Comparison of ENCODE assay signal across 2 cellular contexts in the genomic region with DNA sequence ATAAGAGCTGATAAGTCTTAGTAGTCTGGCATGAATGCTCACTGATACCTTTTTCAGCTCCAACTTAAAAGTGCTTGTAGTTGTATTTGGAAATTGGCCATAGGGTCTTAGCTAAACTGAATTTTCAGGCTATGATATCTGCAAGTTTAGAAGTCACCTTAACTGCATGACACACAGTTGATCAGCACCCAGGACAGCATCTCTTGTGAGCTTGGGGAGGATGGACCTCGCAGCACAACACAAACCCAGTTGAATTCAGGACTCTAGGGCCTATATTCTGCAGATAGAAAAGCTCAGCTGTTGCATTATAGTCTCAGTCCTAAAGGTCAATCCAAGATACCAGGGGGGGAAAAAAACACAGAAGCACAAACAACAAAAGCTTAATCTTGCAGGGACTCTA.
TF ChIP-seq lines count a peak whose summit lies in the region.

No MANE protein-coding gene starts in this region.

TF ChIP-seq in GM23338, 12 proteins besides CTCF, POLR2A, EP300 and RAD21:
- TF ChIP-seq, protein P1, sequence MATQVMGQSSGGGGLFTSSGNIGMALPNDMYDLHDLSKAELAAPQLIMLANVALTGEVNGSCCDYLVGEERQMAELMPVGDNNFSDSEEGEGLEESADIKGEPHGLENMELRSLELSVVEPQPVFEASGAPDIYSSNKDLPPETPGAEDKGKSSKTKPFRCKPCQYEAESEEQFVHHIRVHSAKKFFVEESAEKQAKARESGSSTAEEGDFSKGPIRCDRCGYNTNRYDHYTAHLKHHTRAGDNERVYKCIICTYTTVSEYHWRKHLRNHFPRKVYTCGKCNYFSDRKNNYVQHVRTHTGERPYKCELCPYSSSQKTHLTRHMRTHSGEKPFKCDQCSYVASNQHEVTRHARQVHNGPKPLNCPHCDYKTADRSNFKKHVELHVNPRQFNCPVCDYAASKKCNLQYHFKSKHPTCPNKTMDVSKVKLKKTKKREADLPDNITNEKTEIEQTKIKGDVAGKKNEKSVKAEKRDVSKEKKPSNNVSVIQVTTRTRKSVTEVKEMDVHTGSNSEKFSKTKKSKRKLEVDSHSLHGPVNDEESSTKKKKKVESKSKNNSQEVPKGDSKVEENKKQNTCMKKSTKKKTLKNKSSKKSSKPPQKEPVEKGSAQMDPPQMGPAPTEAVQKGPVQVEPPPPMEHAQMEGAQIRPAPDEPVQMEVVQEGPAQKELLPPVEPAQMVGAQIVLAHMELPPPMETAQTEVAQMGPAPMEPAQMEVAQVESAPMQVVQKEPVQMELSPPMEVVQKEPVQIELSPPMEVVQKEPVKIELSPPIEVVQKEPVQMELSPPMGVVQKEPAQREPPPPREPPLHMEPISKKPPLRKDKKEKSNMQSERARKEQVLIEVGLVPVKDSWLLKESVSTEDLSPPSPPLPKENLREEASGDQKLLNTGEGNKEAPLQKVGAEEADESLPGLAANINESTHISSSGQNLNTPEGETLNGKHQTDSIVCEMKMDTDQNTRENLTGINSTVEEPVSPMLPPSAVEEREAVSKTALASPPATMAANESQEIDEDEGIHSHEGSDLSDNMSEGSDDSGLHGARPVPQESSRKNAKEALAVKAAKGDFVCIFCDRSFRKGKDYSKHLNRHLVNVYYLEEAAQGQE (IDR thresholded peaks at IDR 0.05; ENCODE audit: unreplicated experiment): peak; percentile 76
- no peak for TF ChIP-seq POLR2AphosphoS5 (IDR thresholded peaks at IDR 0.05; ENCODE audit: low read depth)

TF ChIP-seq in K562, 482 proteins besides CTCF, POLR2A, EP300 and RAD21:
- TF ChIP-seq EHMT2 (IDR thresholded peaks at IDR 0.05) (peak; percentile 74; the same call in 1 of the 2 replicates), ZNF175 (CRISPR knock-in tag; IDR thresholded peaks at IDR 0.05; ENCODE audit: low read depth) (no peak)
